ENCODE assay signal across 1 cellular context in the genomic region with DNA sequence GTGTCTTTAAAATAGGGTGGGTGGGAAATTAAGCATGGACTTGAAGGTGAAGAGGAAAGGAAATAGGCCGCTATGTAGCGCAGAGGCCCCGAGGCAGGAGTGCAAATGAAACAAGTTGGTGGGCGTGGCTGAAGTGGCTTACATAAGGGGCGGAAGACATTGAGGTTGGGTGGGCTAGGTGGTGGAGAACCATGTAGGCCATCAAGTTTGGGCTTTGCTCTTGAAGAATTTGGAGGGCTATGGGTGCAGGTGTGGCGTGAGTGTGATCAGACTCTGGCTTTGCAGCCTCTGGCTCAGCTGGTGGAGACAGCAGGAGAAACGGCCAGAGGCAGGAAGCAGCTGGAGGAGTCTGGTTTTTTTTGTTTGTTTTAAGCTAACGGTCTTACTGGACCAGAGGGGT.
TF ChIP-seq lines count a peak whose summit lies in the region.

No MANE protein-coding gene starts in this region.

TF ChIP-seq in endothelial cell of umbilical vein, 7 proteins besides CTCF, POLR2A, EP300 and RAD21:
- no peak for TF ChIP-seq FOS (IDR thresholded peaks at IDR 0.05; ENCODE audit: borderline replicate concordance, insufficient read depth, low read length)
- no peak for TF ChIP-seq JUN (IDR thresholded peaks at IDR 0.05; ENCODE audit: borderline replicate concordance, insufficient read depth, insufficient read length, low read depth)
- no peak for TF ChIP-seq EZH2 (IDR thresholded peaks at IDR 0.05; ENCODE audit: borderline replicate concordance, low read depth, low read length, severe bottlenecking)
- TF ChIP-seq, protein P1, sequence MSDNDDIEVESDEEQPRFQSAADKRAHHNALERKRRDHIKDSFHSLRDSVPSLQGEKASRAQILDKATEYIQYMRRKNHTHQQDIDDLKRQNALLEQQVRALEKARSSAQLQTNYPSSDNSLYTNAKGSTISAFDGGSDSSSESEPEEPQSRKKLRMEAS (IDR thresholded peaks at IDR 0.05; ENCODE audit: insufficient read depth, insufficient read length), result no peak
- no peak for TF ChIP-seq GATA2 (IDR thresholded peaks at IDR 0.05; ENCODE audit: insufficient read depth, insufficient read length, low read depth, low read length)
- no peak for TF ChIP-seq MYC (IDR thresholded peaks at IDR 0.05; ENCODE audit: low read depth, low read length)
